In genomic region chr13:113436866-113437265, GRCh38 we compare ENCODE assay signal across 5 cellular contexts. TPM values are rescaled to one million over a fixed set of nuclear protein-coding genes. Genes with fewer than 3 reads are reported as not detected.
A peak's percentile ranks its signal among the peaks of the same experiment; 100 is the strongest.
DNase-seq lines count a peak whose midpoint lies in the region; ATAC-seq, FAIRE-seq and TF ChIP-seq lines count a peak whose summit lies in the region.
"Not testable (repeated sequence)": the region's sequence is repeated elsewhere in the genome, so short reads cannot be mapped to it uniquely, and the experiment has no call there.

No MANE protein-coding gene starts in this region.

- intact Hi-C loops in Right ventricle myocardium inferior (cut with DNase I); left ventricle myocardium superior (cut with micrococcal nuclease); HepG2 (cut with micrococcal nuclease; ENCODE audit: unreplicated experiment); sigmoid colon (cut with DNase I): not testable (repeated sequence)

- 0 out of 5 replicates have a peak, but pooled peaks cover 0 to 10% of the 10 kb centered on the region in 2 experiments for H3K27me3 ChIP-seq in HepG2 (ENCODE audit: control insufficient read depth in 1 of 2, insufficient read depth in 2 of 2, low read length in 2 of 2)
- H3K27me3 ChIP-seq in sigmoid colon: not testable (repeated sequence)

- peak overlapping the region; percentile 79; the same call in 1 of the 2 replicates for H3K4me2 ChIP-seq in HepG2 (ENCODE audit: low read depth, low read length)

- H3K79me2 ChIP-seq in HepG2 (ENCODE audit: insufficient read depth, low read length): not testable (repeated sequence)

- not testable (repeated sequence) for H2AFZ ChIP-seq in HepG2 (ENCODE audit: low read length)

- H3K4me3 ChIP-seq in HepG2 (replicated peaks in 1 of 3; ENCODE audit: insufficient read depth in 1 of 3, low read depth in 2 of 3, low read length in 3 of 3): 0 out of 6 replicates have a peak overlapping the region, but pooled peaks of 1 of the 3 experiments have one; percentile 66
- not testable (repeated sequence) for H3K4me3 ChIP-seq in sigmoid colon

- not testable (repeated sequence) for H3K9me3 ChIP-seq in HepG2 (ENCODE audit: low read length); sigmoid colon

- not testable (repeated sequence) for TF ChIP-seq EP300 in HepG2 (IDR thresholded peaks at IDR 0.05; ENCODE audit: low read depth in 2 of 2, low read length in 2 of 2); HepG2 (CRISPR knock-in tag; IDR thresholded peaks at IDR 0.05; ENCODE audit: borderline replicate concordance); sigmoid colon (IDR thresholded peaks at IDR 0.05)

- CTCF ChIA-PET in HepG2 (lab: Yijun Ruan, JAX; ENCODE audit: low intra/inter-chr PET ratio, low total read pairs): not testable (repeated sequence)

- WGBS in HepG2 (ENCODE audit: low lambda C conversion rate): 100% methylated on average over 5 of the region's 15 CpGs
- WGBS in sigmoid colon, 2 donors: 94 to 95% methylated on average over 15 of the region's 15 CpGs

- H4K20me1 ChIP-seq in HepG2 (ENCODE audit: insufficient read depth, low read length): not testable (repeated sequence)

- POLR2A ChIA-PET in HepG2 (lab: Yijun Ruan, JAX): interaction anchor here (1.2 kb wide), 5 partner anchors 9 to 41 kb away, joined by 3 to 12 read pairs (median 5); no protein-coding TSS in a partner anchor

- DNase-seq in Right ventricle myocardium inferior (ENCODE audit: missing footprints) (peak; percentile 51), left ventricle myocardium superior (peak; percentile 7)
- DNase-seq in HepG2 (ENCODE audit: low spot score); sigmoid colon: not testable (repeated sequence)

- not testable (repeated sequence) for BruUV-seq in HepG2 (replicated peaks; lab: Mats Ljungman, UMichigan)

- in situ Hi-C loops in HepG2 (cut with HindIII; ENCODE audit: extremely low pct_ligation_motif_present, low pct_unique_long_range_greater_than_20kb): not testable (repeated sequence)

- not testable (repeated sequence) for FAIRE-seq in HepG2 (lab: Jason Lieb, UNC)

- not testable (repeated sequence) for TF ChIP-seq RAD21 in HepG2 (CRISPR knock-in tag; IDR thresholded peaks at IDR 0.05)

- H3K27ac ChIP-seq in C4-2B: peak overlapping the region; percentile 62
- H3K27ac ChIP-seq in HepG2 (ENCODE audit: extremely low read length, insufficient read depth, low read length): not testable (repeated sequence)
- H3K27ac ChIP-seq in sigmoid colon: peak overlapping the region in 3 of 4 donors; percentile 48 to 56 (median 52)

- TF ChIP-seq POLR2A in HepG2 (IDR thresholded peaks at IDR 0.05; ENCODE audit: insufficient read depth in 1 of 2, low read depth in 2 of 2, low read length in 2 of 2); sigmoid colon (IDR thresholded peaks at IDR 0.05): not testable (repeated sequence)

- H3K4me1 ChIP-seq in HepG2 (ENCODE audit: insufficient read depth, low read length) (peaks cover 22% of the 10 kb centered on the region), sigmoid colon (peaks cover 0 to 11% (median 9%) of the 10 kb centered on the region in 4 donors)

- H3K36me3 ChIP-seq in HepG2 (replicated peaks in 1 of 2; ENCODE audit: control insufficient read depth in 1 of 2, insufficient read depth in 2 of 2, low read length in 2 of 2); sigmoid colon: not testable (repeated sequence)

- TF ChIP-seq CTCF in C4-2B (conservative IDR thresholded peaks at IDR 0.05); HepG2 (CRISPR knock-in tag; IDR thresholded peaks at IDR 0.05); sigmoid colon (IDR thresholded peaks at IDR 0.05): not testable (repeated sequence)

- ATAC-seq in Right ventricle myocardium inferior, left ventricle myocardium superior, HepG2: not testable (repeated sequence)

- peak overlapping the region; percentile 51; the same call in 1 of the 2 replicates for H3K9ac ChIP-seq in HepG2 (ENCODE audit: insufficient read depth, low read depth, low read length)

RNA-seq across cellular contexts. Expression of gene ADPRHL1, which starts 16.4 kb away (rescaled TPM):
- total RNA-seq in Right ventricle myocardium inferior (468 TPM), left ventricle myocardium superior (442 TPM), HepG2 (2016; rRNA removed; fragmentation: Illumina TruSeq; extraction: Trizol) (0.34 and 0.40 TPM in 2 replicates), sigmoid colon (1 to 10 TPM; 2.3 to 7.8 (median 4.5) TPM)
- 0.18 and 0.30 TPM in 2 replicates for total RNA-seq in HepG2 (2016; cell fraction: cytosol; rRNA removed; fragmentation: Illumina TruSeq; extraction: Trizol; ENCODE audit: low read depth)
- 0.37 and 0.50 TPM in 2 replicates for total RNA-seq in HepG2 (2016; cell fraction: insoluble cytoplasmic fraction; rRNA removed; fragmentation: Illumina TruSeq; extraction: Trizol)
- total RNA-seq in HepG2 (2016; cell fraction: membrane; rRNA removed; fragmentation: Illumina TruSeq; extraction: Trizol): 0.62 TPM in 2 replicates
- total RNA-seq in HepG2 (2016; cell fraction: nucleus; rRNA removed; fragmentation: Illumina TruSeq; extraction: Trizol): 0.44 and 0.68 TPM in 2 replicates
- polyA plus RNA-seq in HepG2 (2011; rRNA removed) (0.34 and 0.65 TPM in 2 replicates), sigmoid colon (1 to 10 TPM; 1.2 to 4.9 (median 4.2) TPM)
- 0.48 and 0.72 TPM in 2 replicates for polyA plus RNA-seq in HepG2 (2011; cell fraction: cytosol; rRNA removed)
- 0.47 and 0.61 TPM in 2 replicates for polyA plus RNA-seq in HepG2 (2011; cell fraction: nucleus; rRNA removed)
- polyA plus RNA-seq in HepG2 (2012): 0.56 and 0.63 TPM in 2 replicates
- 0.46 and 0.52 TPM in 2 replicates for polyA plus RNA-seq in HepG2 (2016; cell fraction: cytosol; fragmentation: Illumina TruSeq; extraction: Trizol; ENCODE audit: low read depth)
- polyA plus RNA-seq in HepG2 (2016; cell fraction: insoluble cytoplasmic fraction; fragmentation: Illumina TruSeq; extraction: Trizol; ENCODE audit: low read depth): 0.41 and 0.65 TPM in 2 replicates
- 0.74 and 1.2 TPM in 2 replicates for polyA plus RNA-seq in HepG2 (2016; cell fraction: membrane; fragmentation: Illumina TruSeq; extraction: Trizol; ENCODE audit: low read depth)
- polyA plus RNA-seq in HepG2 (2016; cell fraction: nucleus; fragmentation: Illumina TruSeq; extraction: Trizol; ENCODE audit: insufficient read depth, low read depth): 1.1 and 1.6 TPM in 2 replicates
- 0.66 and 3.3 TPM in 2 replicates for polyA minus RNA-seq in HepG2 (2011; rRNA and poly(A)+ RNA removed; ENCODE audit: low replicate concordance)
- polyA minus RNA-seq in HepG2 (2011; cell fraction: cytosol; rRNA and poly(A)+ RNA removed): 0.30 TPM in 1 of 2 replicates, not detected in the other
- 0.64 and 0.87 TPM in 2 replicates for polyA minus RNA-seq in HepG2 (2011; cell fraction: nucleus; rRNA and poly(A)+ RNA removed)

RNA-seq across cellular contexts. Expression of gene DCUN1D2, which starts 53.6 kb away (rescaled TPM):
- total RNA-seq in Right ventricle myocardium inferior: 194 TPM
- 242 TPM for total RNA-seq in left ventricle myocardium superior
- total RNA-seq in HepG2 (2016; rRNA removed; fragmentation: Illumina TruSeq; extraction: Trizol): 7.4 and 9.6 TPM in 2 replicates
- 12.3 and 13.3 TPM in 2 replicates for total RNA-seq in HepG2 (2016; cell fraction: cytosol; rRNA removed; fragmentation: Illumina TruSeq; extraction: Trizol; ENCODE audit: low read depth)
- total RNA-seq in HepG2 (2016; cell fraction: insoluble cytoplasmic fraction; rRNA removed; fragmentation: Illumina TruSeq; extraction: Trizol): 6.4 and 10.2 TPM in 2 replicates
- 9.2 and 9.7 TPM in 2 replicates for total RNA-seq in HepG2 (2016; cell fraction: membrane; rRNA removed; fragmentation: Illumina TruSeq; extraction: Trizol)
- 16.2 and 17.5 TPM in 2 replicates for total RNA-seq in HepG2 (2016; cell fraction: nucleus; rRNA removed; fragmentation: Illumina TruSeq; extraction: Trizol)
- 9.1 and 11.9 TPM in 2 replicates for polyA plus RNA-seq in HepG2 (2011; rRNA removed)
- polyA plus RNA-seq in HepG2 (2011; cell fraction: cytosol; rRNA removed): 7.6 and 8.0 TPM in 2 replicates
- 23.2 and 28.2 TPM in 2 replicates for polyA plus RNA-seq in HepG2 (2011; cell fraction: nucleus; rRNA removed)
- polyA plus RNA-seq in HepG2 (2012): 11.5 and 12.0 TPM in 2 replicates
- polyA plus RNA-seq in HepG2 (2016; cell fraction: cytosol; fragmentation: Illumina TruSeq; extraction: Trizol; ENCODE audit: low read depth): 2.5 and 2.6 TPM in 2 replicates
- 7.2 and 9.3 TPM in 2 replicates for polyA plus RNA-seq in HepG2 (2016; cell fraction: insoluble cytoplasmic fraction; fragmentation: Illumina TruSeq; extraction: Trizol; ENCODE audit: low read depth)
- 4.7 and 5.4 TPM in 2 replicates for polyA plus RNA-seq in HepG2 (2016; cell fraction: membrane; fragmentation: Illumina TruSeq; extraction: Trizol; ENCODE audit: low read depth)
- polyA plus RNA-seq in HepG2 (2016; cell fraction: nucleus; fragmentation: Illumina TruSeq; extraction: Trizol; ENCODE audit: insufficient read depth, low read depth): 56.9 and 58.1 TPM in 2 replicates
- 6.2 and 8.7 TPM in 2 replicates for polyA minus RNA-seq in HepG2 (2011; rRNA and poly(A)+ RNA removed; ENCODE audit: low replicate concordance)
- 2.3 and 2.4 TPM in 2 replicates for polyA minus RNA-seq in HepG2 (2011; cell fraction: cytosol; rRNA and poly(A)+ RNA removed)
- polyA minus RNA-seq in HepG2 (2011; cell fraction: nucleus; rRNA and poly(A)+ RNA removed): 17.4 and 24.3 TPM in 2 replicates
- 10 to 100 TPM; 20.6 to 33.0 (median 27.6) TPM for total RNA-seq in sigmoid colon
- 10 to 100 TPM in 1 of 3 donors, 1 to 10 TPM in 2; 6.6 to 10.2 (median 7.9) TPM for polyA plus RNA-seq in sigmoid colon

Comparison
In these comparisons a context has a peak if more than half of its experiments do, and no peak if none do; other contexts are left out.
1. RNA of gene ADPRHL1, which starts 16.4 kb away (total RNA-seq): 468 TPM in Right ventricle myocardium inferior (single experiment) and 442 TPM in left ventricle myocardium superior (single experiment); 2.3 to 7.8 TPM in sigmoid colon and 0.18 to 0.68 TPM in HepG2; every median in the first group is over 10 times any median in the second.